8 cellular contexts compared by ENCODE assay signal in the genomic region with DNA sequence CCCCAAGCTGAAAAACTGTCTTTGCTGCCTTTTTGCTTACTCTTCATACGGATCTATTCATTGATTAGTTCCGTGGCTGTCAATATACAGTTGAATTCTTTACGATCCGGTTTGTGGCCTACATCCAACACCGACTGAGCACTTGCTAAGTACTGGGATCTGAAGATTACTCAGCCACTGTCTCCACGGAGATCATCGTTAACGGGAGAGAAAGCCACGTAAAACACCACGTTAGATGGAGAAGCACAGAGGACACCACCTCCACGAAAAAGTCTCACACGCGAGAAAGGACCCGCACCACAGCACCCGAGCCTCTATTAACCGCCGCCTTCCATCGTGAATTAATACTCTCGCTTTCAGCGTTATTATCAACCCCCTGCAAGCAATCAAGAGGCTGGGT. TPM values are rescaled to one million over a fixed set of nuclear protein-coding genes. Genes with fewer than 3 reads are reported as not detected.
DNase-seq lines count a peak whose midpoint lies in the region; ATAC-seq, FAIRE-seq and TF ChIP-seq lines count a peak whose summit lies in the region.

No MANE protein-coding gene starts in this region.

- no peak for FAIRE-seq in GM19239 (lab: Jason Lieb, UNC)

- no peak for TF ChIP-seq POLR2A in upper lobe of left lung (IDR thresholded peaks at IDR 0.05)

- intact Hi-C loops in lower lobe of right lung (cut with DNase I) = no loop called here

- H3K79me2 ChIP-seq in Loucy (ENCODE audit: insufficient read depth, low read length) = peaks cover 39% of the 10 kb centered on the region

- 1% methylated on average over 18 to 20 of the region's 20 CpGs for WGBS in upper lobe of left lung, 2 donors

- no peak for TF ChIP-seq EP300 in upper lobe of left lung (IDR thresholded peaks at IDR 0.05)

- H2AFZ ChIP-seq in Loucy (ENCODE audit: low read length) = peak overlapping the region; percentile 100

- H3K4me1 ChIP-seq in Loucy (ENCODE audit: insufficient read depth, low read length, poor library complexity, severe bottlenecking) (peaks cover 31% of the 10 kb centered on the region), lower lobe of right lung (peaks cover 25% of the 10 kb centered on the region), upper lobe of left lung (peaks cover 19 to 31% (median 23%) of the 10 kb centered on the region in 4 donors)

- H4K20me1 ChIP-seq in Loucy (ENCODE audit: insufficient read depth, low read length, poor library complexity, severe bottlenecking) = peaks cover 4% of the 10 kb centered on the region

- H3K27me3 ChIP-seq in Loucy (ENCODE audit: insufficient read depth, low read length, poor library complexity, severe bottlenecking) (no peaks in the 10 kb centered on the region), lower lobe of right lung (ENCODE audit: low read depth) (no peaks in the 10 kb centered on the region), upper lobe of left lung (no peaks in the 10 kb centered on the region)

- ATAC-seq in lower lobe of right lung (no peak), upper lobe of left lung (ENCODE audit: low FRiP score in 2 of 2) (peak in 1 of 2 donors; percentile 3)

- peak overlapping the region; percentile 99 for H3K4me3 ChIP-seq in Loucy (ENCODE audit: low read length, poor library complexity, severe bottlenecking)
- peak overlapping the region; percentile 77 to 96 for H3K4me3 ChIP-seq in cardiac fibroblast (replicated peaks in 1 of 2; ENCODE audit: low read depth in 2 of 2, low read length in 2 of 2)
- peak overlapping the region; percentile 94 for H3K4me3 ChIP-seq in lower lobe of right lung
- peak overlapping the region; percentile 74 to 95 (median 84) for H3K4me3 ChIP-seq in upper lobe of left lung

- H3K9me3 ChIP-seq in Loucy (ENCODE audit: insufficient read depth, low read depth, low read length) (no peaks in the 10 kb centered on the region), lower lobe of right lung (no peaks in the 10 kb centered on the region), upper lobe of left lung (no peaks in the 10 kb centered on the region)

- peak overlapping the region; percentile 83 for H3K4me2 ChIP-seq in Loucy (ENCODE audit: low read depth, low read length, poor library complexity, severe bottlenecking)

- H3F3A ChIP-seq in Loucy (ENCODE audit: low read depth) = no peaks in the 10 kb centered on the region

- DNase-seq in GM03348 (ENCODE audit: low spot score) (peak; percentile 36), cardiac fibroblast (ENCODE audit: low read depth in 2 of 2) (peak; percentile 7 to 36), lower lobe of right lung (no peak), upper lobe of left lung (no peak), GM19238 (ENCODE audit: insufficient read length, low spot score) (no peak), NCI-H1930 (lab: John Stamatoyannopoulos, UW) (no peak), GM19239 (ENCODE audit: insufficient read length, low spot score) (no peak)

- H3K27ac ChIP-seq in lower lobe of right lung = peak overlapping the region; percentile 92
- peak overlapping the region; percentile 90 to 96 (median 92) for H3K27ac ChIP-seq in upper lobe of left lung

- H3K36me3 ChIP-seq in Loucy (ENCODE audit: insufficient read depth, low read length) (0 out of 2 replicates have a peak, but pooled peaks cover 4% of the 10 kb centered on the region), lower lobe of right lung (peaks cover 25% of the 10 kb centered on the region), upper lobe of left lung (peaks cover 0 to 20% (median 6%) of the 10 kb centered on the region in 4 donors)

- TF ChIP-seq CTCF in Loucy (conservative IDR thresholded peaks at IDR 0.05; ENCODE audit: low read length) (no peak), cardiac fibroblast (IDR thresholded peaks at IDR 0.05; ENCODE audit: low read depth, low read length) (no peak), lower lobe of right lung (IDR thresholded peaks at IDR 0.05) (no peak), upper lobe of left lung (IDR thresholded peaks at IDR 0.05) (no peak)

- H3K9me2 ChIP-seq in Loucy (replicated peaks; ENCODE audit: low read depth, low read length) = no peaks in the 10 kb centered on the region

- peak overlapping the region; percentile 84 for H3K9ac ChIP-seq in Loucy (ENCODE audit: low read depth, low read length, poor library complexity, severe bottlenecking)

RNA-seq across cellular contexts. Expression of a gene that starts 0.7 kb away (rescaled TPM):
- 25.3 TPM for total RNA-seq in lower lobe of right lung
- 10 to 100 TPM; 11.3 to 55.4 (median 18.5) TPM for total RNA-seq in upper lobe of left lung

RNA-seq across cellular contexts. Expression of a gene that starts 1.0 kb away (rescaled TPM):
- total RNA-seq in lower lobe of right lung (16.5 TPM), upper lobe of left lung (10 to 100 TPM in 4 of 6 donors, 1 to 10 TPM in 2; 7.8 to 18.9 (median 10.5) TPM)

Comparison
In these comparisons a context has a peak if more than half of its experiments do, and no peak if none do; other contexts are left out.
1. DNase-seq: peak in GM03348 (single experiment) and cardiac fibroblast (2 of 2); none in lower lobe of right lung (single experiment), upper lobe of left lung (0 of 2), GM19238 (single experiment), NCI-H1930 (0 of 2) and GM19239 (single experiment).
2. Peak in every context shown above with its lines, with median percentiles within 50 percentile points of each other: H3K4me3 ChIP-seq.